20 cellular contexts compared by ENCODE assay signal in genomic region chr15:23181201-23181600, GRCh38. TPM values are rescaled to one million over a fixed set of nuclear protein-coding genes. Genes with fewer than 3 reads are reported as not detected.
"Had no signal": no experiment of that assay in that cellular context is flagged by ENCODE, and none has a peak within 500 bp of the region (broad histone marks: within the 10 kb centered on the region; RNA-seq: fewer than 3 reads in every experiment).

No MANE protein-coding gene starts in this region.

RNA-seq across cellular contexts. Expression of gene GOLGA6L1, which starts 44.6 kb away (rescaled TPM):
- total RNA-seq: naive thymus-derived CD4-positive, alpha-beta T cell; natural killer cell; occipital lobe; osteoblast; ovary; progenitor cell of endocrine pancreas; psoas muscle; renal cortical epithelial cell; right cardiac atrium; right lobe of liver; smooth muscle cell; spleen; suprapubic skin; thoracic aorta; thyroid gland; tibial nerve; upper lobe of right lung; urinary bladder; uterus had no signal
- polyA plus RNA-seq: naive thymus-derived CD4-positive, alpha-beta T cell; neural cell; ovary; psoas muscle; right cardiac atrium; smooth muscle cell; urinary bladder had no signal
